19 cellular contexts compared by ENCODE assay signal in genomic region chr1:220966874-220967631, GRCh38.
DNase-seq lines count a peak whose midpoint lies in the region; ATAC-seq, FAIRE-seq and TF ChIP-seq lines count a peak whose summit lies in the region.
"Had no signal": no experiment of that assay in that cellular context is flagged by ENCODE, and none has a peak within 500 bp of the region (broad histone marks: within the 10 kb centered on the region; RNA-seq: fewer than 3 reads in every experiment).

No MANE protein-coding gene starts in this region.

- H3K4me1 ChIP-seq in ascending aorta (no peaks in the 10 kb centered on the region), mammary epithelial cell (ENCODE audit: insufficient read depth, low read length) (no peaks in the 10 kb centered on the region)

- BruUV-seq in mammary epithelial cell (replicated peaks; lab: Mats Ljungman, UMichigan), result no TSS peak

- DNase-seq in D341Med (ENCODE audit: low spot score) (peak; percentile 64), HTR-8/SVneo (ENCODE audit: insufficient read length, low spot score) (peak; percentile 6), foreskin melanocyte (peak; percentile 10), ascending aorta (ENCODE audit: low spot score in 2 of 2) (no peak), mammary epithelial cell (no peak), RPMI8226 (no peak)
- DNase-seq in activated CD4-positive, CD25-positive, alpha-beta regulatory T cell (lab: John Stamatoyannopoulos, UW), result no peak
- DNase-seq: activated CD4-positive, alpha-beta T cell treated with anti-CD3 and anti-CD28 coated beads, Interleukin-2, amount 50 U/mL, for 1 hour; activated naive CD4-positive, alpha-beta T cell treated with anti-CD3 and anti-CD28 coated beads, Interleukin-2, amount 10 ng/mL, durations not matched to agents 7 days and 5 days; Kasumi-1; NCI-H1436 treated with DMSO at 0.1 percent for 48 hours; NCI-H226; stimulated activated CD4-positive, alpha-beta T cell treated with anti-CD3 and anti-CD28 coated beads, Interleukin-12 subunit alpha, Interleukin-12 subunit beta, amount 100 ng/mL, for 4 hours had no signal

- in situ Hi-C loops in mammary epithelial cell (cut with MboI; ENCODE audit: low sequenced_read_pairs in 2 of 2), result no loop called here

- no peaks in the 10 kb centered on the region for H3K36me3 ChIP-seq in ascending aorta
- H3K36me3 ChIP-seq in mammary epithelial cell (ENCODE audit: insufficient read depth, low read length), result no peaks in the 10 kb centered on the region
- H3K36me3 ChIP-seq: thoracic aorta had no signal

- no peak for TF ChIP-seq CTCF in ascending aorta (IDR thresholded peaks at IDR 0.05)
- no peak for TF ChIP-seq CTCF in mammary epithelial cell (conservative IDR thresholded peaks at IDR 0.05 in 1 of 2, IDR thresholded peaks at IDR 0.05 in 1 of 2; ENCODE audit: extremely low read depth in 1 of 2, insufficient read depth in 1 of 2, low read depth in 1 of 2, low read length in 2 of 2)

- H4K20me1 ChIP-seq in mammary epithelial cell (ENCODE audit: insufficient read depth, low read length), result no peaks in the 10 kb centered on the region

- CTCF ChIA-PET in mammary epithelial cell (lab: Charles Lee; ENCODE audit: low non-redundant PET), result no interaction called here

- FAIRE-seq in HTR-8/SVneo (lab: Jason Lieb, UNC), result no peak
- FAIRE-seq: colon, endothelial cell of umbilical vein, H54 had no signal

- H3K27ac ChIP-seq in ascending aorta (no peak overlapping the region), mammary epithelial cell (ENCODE audit: insufficient read depth, low read depth, low read length) (no peak overlapping the region)
- H3K27ac ChIP-seq: thoracic aorta had no signal

- no peak overlapping the region for H2AFZ ChIP-seq in mammary epithelial cell (ENCODE audit: low read depth, low read length)

- no peaks in the 10 kb centered on the region for H3K27me3 ChIP-seq in ascending aorta
- H3K27me3 ChIP-seq in mammary epithelial cell (ENCODE audit: insufficient read depth, low read length), result no peaks in the 10 kb centered on the region

- no peaks in the 10 kb centered on the region for H3K79me2 ChIP-seq in mammary epithelial cell (ENCODE audit: insufficient read depth, low read length)

- ATAC-seq in SK-N-SH treated with all-trans-retinoic acid at 6 μM for 48 hours, result peak; percentile 71
- ATAC-seq: stimulated activated effector memory CD8-positive, alpha-beta T cell treated with anti-CD3 and anti-CD28 coated beads, Interleukin-12 subunit alpha, Interleukin-12 subunit beta, amount 100 ng/mL, for 72 hours had no signal

- intact Hi-C loops in ascending aorta (cut with DNase I), result no loop called here
- intact Hi-C loops in mammary epithelial cell (cut with micrococcal nuclease), result loop anchor here (10.0 kb wide), 1 partner anchor 468 kb away; no protein-coding TSS in a partner anchor

- H3K4me3 ChIP-seq in ascending aorta (no peak overlapping the region), mammary epithelial cell (replicated peaks in 1 of 3; ENCODE audit: insufficient read depth in 1 of 3, low read depth in 2 of 3, low read length in 3 of 3) (no peak overlapping the region)
- H3K4me3 ChIP-seq: thoracic aorta had no signal

- no peak overlapping the region for H3K9ac ChIP-seq in mammary epithelial cell (ENCODE audit: insufficient read depth, low read length)

- WGBS in mammary epithelial cell (ENCODE audit: low coverage, missing lambda C conversion rate), result 67% methylated on average over 8 of the region's 8 CpGs

- no peak overlapping the region for H3K4me2 ChIP-seq in mammary epithelial cell (ENCODE audit: insufficient read depth, low read depth, low read length)

- H3K9me3 ChIP-seq in ascending aorta, result peaks cover 0 to 8% of the 10 kb centered on the region in 2 donors
- no peaks in the 10 kb centered on the region for H3K9me3 ChIP-seq in mammary epithelial cell (replicated peaks; ENCODE audit: insufficient read depth, low read length)
- H3K9me3 ChIP-seq: thoracic aorta had no signal

- dilution Hi-C loops in mammary epithelial cell (cut with HindIII; ENCODE audit: low sequenced_read_pairs), result no loop called here

TF ChIP-seq in SK-N-SH treated with all-trans-retinoic acid at 6 μM for 48 hours, 23 proteins besides CTCF, POLR2A, EP300 and RAD21:
- TF ChIP-seq ZNF565 (CRISPR knock-in tag; conservative IDR thresholded peaks at IDR 0.05; ENCODE audit: low read depth) (no peak), ZFP3 (CRISPR knock-in tag; IDR thresholded peaks at IDR 0.05) (no peak), TSHZ2 (CRISPR knock-in tag; IDR thresholded peaks at IDR 0.05) (0 out of 2 replicates have a peak, but pooled peaks have one; percentile 37)
TF ChIP-seq in SK-N-SH treated with all-trans-retinoic acid at 6 μM for 48 hours: peak in this region for 1.

Comparison
In these comparisons a context has a peak if more than half of its experiments do, and no peak if none do; other contexts are left out.
1. DNase-seq: peak in D341Med (single experiment), HTR-8/SVneo (single experiment) and foreskin melanocyte (single experiment); none in ascending aorta (0 of 2), mammary epithelial cell (single experiment), activated CD4-positive, CD25-positive, alpha-beta regulatory T cell (0 of 4) and RPMI8226 (single experiment).